ENCODE assay signal across 9 cellular contexts in the genomic region with DNA sequence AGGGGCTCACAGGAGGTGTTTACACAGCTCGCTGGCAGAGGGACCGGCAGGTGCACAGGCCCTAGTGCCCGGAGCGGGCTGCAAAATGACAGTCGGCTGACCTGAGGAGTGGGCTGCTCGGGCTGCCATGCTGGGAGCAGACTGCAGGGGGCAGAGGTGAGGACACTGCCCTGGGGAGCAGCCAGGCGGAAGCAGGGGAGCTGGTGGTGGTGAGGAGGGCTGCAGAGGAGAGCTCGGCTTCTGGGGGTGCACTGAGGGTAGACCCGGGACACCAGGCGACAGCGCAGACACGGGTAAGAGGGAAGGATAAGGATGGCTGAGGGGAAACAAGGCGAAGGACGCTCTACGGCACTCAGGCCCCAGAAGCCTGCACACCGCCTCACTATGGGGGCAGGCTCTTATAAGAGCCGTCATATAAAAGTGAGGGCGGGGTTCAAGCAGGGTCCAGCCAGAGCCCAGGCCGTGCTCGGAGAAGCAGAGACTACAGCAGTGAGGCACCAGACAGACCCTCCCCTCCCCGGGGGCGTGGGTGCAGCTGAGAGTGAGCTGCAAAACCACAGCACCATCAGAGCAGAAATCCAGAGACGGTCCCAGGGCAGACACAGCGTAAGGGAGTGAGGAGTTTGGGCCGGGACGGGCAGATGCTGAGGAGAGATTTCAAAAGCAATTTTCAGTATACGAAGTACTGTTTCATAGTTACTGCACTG.
DNase-seq lines count a peak whose midpoint lies in the region; ATAC-seq and TF ChIP-seq lines count a peak whose summit lies in the region.
"Had no signal": no experiment of that assay in that cellular context is flagged by ENCODE, and none has a peak within 500 bp of the region (broad histone marks: within the 10 kb centered on the region; RNA-seq: fewer than 3 reads in every experiment).

No MANE protein-coding gene starts in this region.

- H3K4me1 ChIP-seq in Karpas-422 (ENCODE audit: low read length) (peaks cover 94% of the 10 kb centered on the region), prostate gland (replicated peaks) (peaks cover 2% of the 10 kb centered on the region)

- intact Hi-C loops in left colon (cut with DNase I, micrococcal nuclease) (no loop called here), prostate gland (cut with DNase I) (no loop called here)

- H3K4me1 Mint-ChIP-seq in activated CD8-positive, alpha-beta memory T cell treated with anti-CD3 and anti-CD28 coated beads, Interleukin-2, amount 10 ng/mL, durations not matched to agents 7 days and 5 days: peaks cover 92% of the 10 kb centered on the region

- no peaks in the 10 kb centered on the region for H3K27me3 Mint-ChIP-seq in activated CD8-positive, alpha-beta memory T cell treated with anti-CD3 and anti-CD28 coated beads, Interleukin-2, amount 10 ng/mL, durations not matched to agents 7 days and 5 days

- H3K9me3 ChIP-seq in Karpas-422 (ENCODE audit: low read length) (no peaks in the 10 kb centered on the region), prostate gland (no peaks in the 10 kb centered on the region)

- H3K36me3 Mint-ChIP-seq in activated CD8-positive, alpha-beta memory T cell treated with anti-CD3 and anti-CD28 coated beads, Interleukin-2, amount 10 ng/mL, durations not matched to agents 7 days and 5 days: peaks cover 34% of the 10 kb centered on the region

- no peak for TF ChIP-seq POLR2A in prostate gland (IDR thresholded peaks at IDR 0.05)

- H3K4me3 Mint-ChIP-seq in activated CD8-positive, alpha-beta memory T cell treated with anti-CD3 and anti-CD28 coated beads, Interleukin-2, amount 10 ng/mL, durations not matched to agents 7 days and 5 days: peak overlapping the region; percentile 75

- H3K4me2 ChIP-seq in Karpas-422 (ENCODE audit: low read depth, low read length, poor library complexity, severe bottlenecking): peak overlapping the region; percentile 90

- WGBS in prostate gland: 81% methylated on average over 27 of the region's 27 CpGs

- peak overlapping the region; percentile 94 for H3K27ac Mint-ChIP-seq in activated CD8-positive, alpha-beta memory T cell treated with anti-CD3 and anti-CD28 coated beads, Interleukin-2, amount 10 ng/mL, durations not matched to agents 7 days and 5 days

- DNase-seq in GM10266 (ENCODE audit: extremely low spot score) (no peak), Karpas-422 (peak; percentile 91), left colon (no peak), NCI-H446 treated with DMSO at 0.1 percent for 48 hours (lab: John Stamatoyannopoulos, UW) (no peak), NCI-H524 treated with DMSO at 0.1 percent for 48 hours (lab: John Stamatoyannopoulos, UW) (no peak), prostate gland (ENCODE audit: low spot score) (no peak)
- peak; percentile 80 for DNase-seq in activated CD8-positive, alpha-beta memory T cell treated with anti-CD3 and anti-CD28 coated beads, Interleukin-2, amount 10 ng/mL, durations not matched to agents 7 days and 5 days

- CTCF ChIA-PET in activated CD8-positive, alpha-beta memory T cell treated with anti-CD3 and anti-CD28 coated beads, Interleukin-2, amount 10 ng/mL, durations not matched to agents 7 days and 5 days (lab: Charles Lee): interaction anchor here (0.7 to 10.7 kb wide), 19 partner anchors 9 to 70 kb away, joined by 3 to 238 read pairs (median 5); a partner anchor contains a TSS

- H3K9me2 ChIP-seq in Karpas-422 (replicated peaks; ENCODE audit: insufficient read depth, low read length): no peaks in the 10 kb centered on the region

- peak overlapping the region; percentile 70 for H3K9ac ChIP-seq in Karpas-422 (ENCODE audit: low read length)

- no peaks in the 10 kb centered on the region for H3K9me3 Mint-ChIP-seq in activated CD8-positive, alpha-beta memory T cell treated with anti-CD3 and anti-CD28 coated beads, Interleukin-2, amount 10 ng/mL, durations not matched to agents 7 days and 5 days (ENCODE audit: low read depth)

- peak overlapping the region; percentile 87 for H3K27ac ChIP-seq in Karpas-422 (ENCODE audit: low read length)
- no peak overlapping the region for H3K27ac ChIP-seq in prostate gland
- H3K27ac ChIP-seq: epithelial cell of prostate had no signal

- no peak overlapping the region for H2AFZ ChIP-seq in Karpas-422 (ENCODE audit: low read length)

- H4K20me1 ChIP-seq in Karpas-422 (ENCODE audit: insufficient read depth, low read depth, low read length): peaks cover 27% of the 10 kb centered on the region; the same call in 1 of the 2 replicates

- peak; percentile 24 for ATAC-seq in activated CD8-positive, alpha-beta memory T cell treated with anti-CD3 and anti-CD28 coated beads, Interleukin-2, amount 10 ng/mL, durations not matched to agents 7 days and 5 days
- ATAC-seq in left colon: peak; percentile 64
- no peak for ATAC-seq in GM18907 (IDR thresholded peaks at IDR 0.05; ENCODE audit: unreplicated experiment)

- TF ChIP-seq CTCF in GM10266 (IDR thresholded peaks at IDR 0.05; ENCODE audit: control insufficient read depth, insufficient read depth, low read depth, missing control alignments) (peak; percentile 53), prostate gland (IDR thresholded peaks at IDR 0.05) (no peak)

- H3K79me2 ChIP-seq in Karpas-422 (ENCODE audit: low read length): peaks cover 23% of the 10 kb centered on the region

- no peaks in the 10 kb centered on the region for H3K27me3 ChIP-seq in Karpas-422 (ENCODE audit: low read length)
- H3K27me3 ChIP-seq in prostate gland (replicated peaks; ENCODE audit: insufficient read depth): no peaks in the 10 kb centered on the region

- H3K36me3 ChIP-seq in Karpas-422 (ENCODE audit: insufficient read depth, low read length) (peaks cover 5% of the 10 kb centered on the region; the same call in 1 of the 2 replicates), prostate gland (no peaks in the 10 kb centered on the region)

- peak overlapping the region; percentile 64 for H3K4me3 ChIP-seq in Karpas-422 (ENCODE audit: low read length)
- no peak overlapping the region for H3K4me3 ChIP-seq in prostate gland

Comparison
In these comparisons a context has a peak if more than half of its experiments do, and no peak if none do; other contexts are left out.
1. DNase-seq: peak in Karpas-422 (single experiment) and activated CD8-positive, alpha-beta memory T cell treated with anti-CD3 and anti-CD28 coated beads, Interleukin-2, amount 10 ng/mL, durations not matched to agents 7 days and 5 days (single experiment); none in GM10266 (single experiment), left colon (0 of 2), NCI-H446 treated with DMSO at 0.1 percent for 48 hours (single experiment), NCI-H524 treated with DMSO at 0.1 percent for 48 hours (single experiment) and prostate gland (single experiment).